Comparison of ENCODE assay signal across 8 cellular contexts in genomic region chr12:27523642-27524488, GRCh38. TPM values are rescaled to one million over a fixed set of nuclear protein-coding genes. Genes with fewer than 3 reads are reported as not detected.
DNase-seq lines count a peak whose midpoint lies in the region; ATAC-seq and TF ChIP-seq lines count a peak whose summit lies in the region.

PPFIBP1 (plus strand) TSS chr12:27524206; CDS start chr12:27633397, 109,191 bp downstream.

- H3K9me3 ChIP-seq in naive thymus-derived CD4-positive, alpha-beta T cell (ENCODE audit: control insufficient read depth in 2 of 3, low read length in 3 of 3), result no peaks in the 10 kb centered on the region

- H3K36me3 Mint-ChIP-seq in GM23338 (ENCODE audit: low read depth), result no peaks in the 10 kb centered on the region
- no peaks in the 10 kb centered on the region for H3K36me3 Mint-ChIP-seq in activated T-helper 17 cell treated with anti-CD3 and anti-CD28 coated beads, Interleukin-2, amount 50 U/mL, for 72 hours (ENCODE audit: low read depth)
- H3K36me3 Mint-ChIP-seq in naive thymus-derived CD4-positive, alpha-beta T cell, result peaks cover 0 to 8% (median 0%) of the 10 kb centered on the region in 5 donors
- H3K36me3 Mint-ChIP-seq in stimulated activated naive B cell treated with anti-CD40 and anti-IgM and Interleukin-4, amounts not matched to agents 10 μg/mL and 1 μg/mL and 100 μg/mL, for 72 hours, result no peaks in the 10 kb centered on the region

- H3K79me2 ChIP-seq in GM23338 (replicated peaks; ENCODE audit: insufficient read depth), result peaks cover 37% of the 10 kb centered on the region

- CTCF ChIA-PET in RWPE1 (lab: Yijun Ruan, JAX), result interaction anchor here (0.6 to 1.6 kb wide), 4 partner anchors 74 to 99 kb away, joined by 3 to 6 read pairs (median 4); no protein-coding TSS in a partner anchor
- CTCF ChIA-PET in naive thymus-derived CD4-positive, alpha-beta T cell (lab: Charles Lee), result interaction anchor here (0.6 kb wide), 1 partner anchor 1806 kb away, joined by 3 read pairs; no protein-coding TSS in a partner anchor

- peaks cover 12% of the 10 kb centered on the region for H3K27me3 ChIP-seq in GM23338 (ENCODE audit: insufficient read depth)
- H3K27me3 ChIP-seq in naive thymus-derived CD4-positive, alpha-beta T cell (ENCODE audit: control insufficient read depth in 2 of 2, insufficient read depth in 2 of 2, low read length in 2 of 2), result no peaks in the 10 kb centered on the region

- POLR2A ChIA-PET in RWPE1 (lab: Yijun Ruan, JAX; ENCODE audit: low non-redundant PET), result interaction anchor here (0.6 to 0.9 kb wide), 3 partner anchors 70 to 110 kb away, joined by 3 to 8 read pairs (median 3); no protein-coding TSS in a partner anchor
- POLR2A ChIA-PET in naive thymus-derived CD4-positive, alpha-beta T cell (lab: Charles Lee), result interaction anchor here (0.6 to 1.7 kb wide), 5 partner anchors 9 to 1531 kb away, joined by 3 to 7 read pairs (median 6); partner anchors contain the start of gene MED21

- ATAC-seq in GM23338, result peak; percentile 90
- ATAC-seq in activated T-helper 17 cell treated with anti-CD3 and anti-CD28 coated beads, Interleukin-2, amount 50 U/mL, for 72 hours (replicated peaks), result peak; percentile 98
- ATAC-seq in naive thymus-derived CD4-positive, alpha-beta T cell, result peak; percentile 99
- ATAC-seq in stimulated activated naive B cell treated with anti-CD40 and anti-IgM and Interleukin-4, amounts not matched to agents 10 μg/mL and 1 μg/mL and 100 μg/mL, for 72 hours (replicated peaks), result peak; percentile 95 to 96

- peaks cover 4% of the 10 kb centered on the region for H3K27me3 Mint-ChIP-seq in GM23338 (ENCODE audit: insufficient read depth, low read depth, poor library complexity)
- H3K27me3 Mint-ChIP-seq in activated T-helper 17 cell treated with anti-CD3 and anti-CD28 coated beads, Interleukin-2, amount 50 U/mL, for 72 hours, result peaks cover 8% of the 10 kb centered on the region
- peaks cover 0 to 39% (median 7%) of the 10 kb centered on the region in 5 donors for H3K27me3 Mint-ChIP-seq in naive thymus-derived CD4-positive, alpha-beta T cell
- H3K27me3 Mint-ChIP-seq in stimulated activated naive B cell treated with anti-CD40 and anti-IgM and Interleukin-4, amounts not matched to agents 10 μg/mL and 1 μg/mL and 100 μg/mL, for 72 hours, result peaks cover 0 to 5% of the 10 kb centered on the region in 2 donors

- no peaks in the 10 kb centered on the region for H3K9me2 ChIP-seq in GM23338 (ENCODE audit: insufficient read depth)

- peaks cover 4% of the 10 kb centered on the region for H4K20me1 ChIP-seq in GM23338 (replicated peaks; ENCODE audit: insufficient read depth)

- H3K4me3 ChIP-seq in GM23338, result peak within 1 kb of the TSS; percentile 56
- H3K4me3 ChIP-seq in LNCaP clone FGC (ENCODE audit: low read depth, low read length), result peak within 1 kb of the TSS; percentile 68
- peak within 1 kb of the TSS; percentile 78 for H3K4me3 ChIP-seq in naive thymus-derived CD4-positive, alpha-beta T cell (ENCODE audit: low read length)

- H3K9me3 Mint-ChIP-seq in GM23338, result no peaks in the 10 kb centered on the region
- H3K9me3 Mint-ChIP-seq in activated T-helper 17 cell treated with anti-CD3 and anti-CD28 coated beads, Interleukin-2, amount 50 U/mL, for 72 hours, result no peaks in the 10 kb centered on the region
- H3K9me3 Mint-ChIP-seq in naive thymus-derived CD4-positive, alpha-beta T cell, result no peaks in the 10 kb centered on the region
- H3K9me3 Mint-ChIP-seq in stimulated activated naive B cell treated with anti-CD40 and anti-IgM and Interleukin-4, amounts not matched to agents 10 μg/mL and 1 μg/mL and 100 μg/mL, for 72 hours, result no peaks in the 10 kb centered on the region

- H3K27ac ChIP-seq in GM23338 (ENCODE audit: low read depth) (peak within 1 kb of the TSS; percentile 93), RWPE1 (peak within 1 kb of the TSS; percentile 89)
- peak within 1 kb of the TSS; percentile 82 for H3K27ac ChIP-seq in naive thymus-derived CD4-positive, alpha-beta T cell (ENCODE audit: low read depth, low read length)

- TF ChIP-seq CTCF in GM23338 (conservative IDR thresholded peaks at IDR 0.05; ENCODE audit: low read depth in 2 of 2) (no peak), LNCaP clone FGC (IDR thresholded peaks at IDR 0.05; ENCODE audit: control insufficient read depth, extremely low read depth, insufficient read depth) (peak; percentile 38), RWPE1 (conservative IDR thresholded peaks at IDR 0.05; ENCODE audit: low read depth) (no peak)

- no peak within 1 kb of the TSS for H2AFZ ChIP-seq in GM23338

- no peaks in the 10 kb centered on the region for H3K36me3 ChIP-seq in GM23338 (ENCODE audit: insufficient read depth)
- H3K36me3 ChIP-seq in naive thymus-derived CD4-positive, alpha-beta T cell (ENCODE audit: control insufficient read depth in 2 of 3, insufficient read depth in 3 of 3, low read length in 3 of 3), result no peaks in the 10 kb centered on the region

- H3K4me3 Mint-ChIP-seq in GM23338, result peak within 1 kb of the TSS; percentile 75
- peak within 1 kb of the TSS; percentile 92 for H3K4me3 Mint-ChIP-seq in activated T-helper 17 cell treated with anti-CD3 and anti-CD28 coated beads, Interleukin-2, amount 50 U/mL, for 72 hours
- peak within 1 kb of the TSS; percentile 95 to 99 (median 98) for H3K4me3 Mint-ChIP-seq in naive thymus-derived CD4-positive, alpha-beta T cell
- H3K4me3 Mint-ChIP-seq in stimulated activated naive B cell treated with anti-CD40 and anti-IgM and Interleukin-4, amounts not matched to agents 10 μg/mL and 1 μg/mL and 100 μg/mL, for 72 hours, result peak within 1 kb of the TSS; percentile 92 to 98

- H3K4me1 Mint-ChIP-seq in GM23338, result peaks cover 48% of the 10 kb centered on the region
- peaks cover 19% of the 10 kb centered on the region for H3K4me1 Mint-ChIP-seq in activated T-helper 17 cell treated with anti-CD3 and anti-CD28 coated beads, Interleukin-2, amount 50 U/mL, for 72 hours
- H3K4me1 Mint-ChIP-seq in naive thymus-derived CD4-positive, alpha-beta T cell, result peaks cover 12 to 43% (median 28%) of the 10 kb centered on the region in 7 donors
- H3K4me1 Mint-ChIP-seq in stimulated activated naive B cell treated with anti-CD40 and anti-IgM and Interleukin-4, amounts not matched to agents 10 μg/mL and 1 μg/mL and 100 μg/mL, for 72 hours, result peaks cover 13 to 27% of the 10 kb centered on the region in 2 donors

- DNase-seq in EH (ENCODE audit: low read depth) (peak; percentile 98), GM23338 (ENCODE audit: low spot score) (peak; percentile 98), LNCaP clone FGC (ENCODE audit: low read depth) (peak; percentile 95), RWPE1 (ENCODE audit: low spot score) (peak; percentile 99), fibroblast of gingiva (ENCODE audit: low read depth) (peak; percentile 97)
- peak; percentile 81 to 95 (median 88) for DNase-seq in naive thymus-derived CD4-positive, alpha-beta T cell
- peak; percentile 80 for DNase-seq in stimulated activated naive B cell treated with anti-CD40 and anti-IgM and Interleukin-4, amounts not matched to agents 10 μg/mL and 1 μg/mL and 100 μg/mL, for 72 hours

- peaks cover 40% of the 10 kb centered on the region for H3K4me1 ChIP-seq in GM23338 (ENCODE audit: insufficient read depth)
- peaks cover 5 to 7% of the 10 kb centered on the region in 2 donors for H3K4me1 ChIP-seq in naive thymus-derived CD4-positive, alpha-beta T cell (ENCODE audit: control insufficient read depth in 2 of 2, insufficient read depth in 2 of 2, low read length in 2 of 2)

- peak within 1 kb of the TSS; percentile 83 for H3K4me2 ChIP-seq in GM23338

- H3K27ac Mint-ChIP-seq in GM23338, result peak within 1 kb of the TSS; percentile 96
- H3K27ac Mint-ChIP-seq in activated T-helper 17 cell treated with anti-CD3 and anti-CD28 coated beads, Interleukin-2, amount 50 U/mL, for 72 hours, result peak within 1 kb of the TSS; percentile 85
- H3K27ac Mint-ChIP-seq in naive thymus-derived CD4-positive, alpha-beta T cell, result peak within 1 kb of the TSS; percentile 89 to 99 (median 98)
- peak within 1 kb of the TSS; percentile 97 for H3K27ac Mint-ChIP-seq in stimulated activated naive B cell treated with anti-CD40 and anti-IgM and Interleukin-4, amounts not matched to agents 10 μg/mL and 1 μg/mL and 100 μg/mL, for 72 hours

- no peaks in the 10 kb centered on the region for H3F3A ChIP-seq in GM23338 (replicated peaks; ENCODE audit: low read depth)

- intact Hi-C loops in naive thymus-derived CD4-positive, alpha-beta T cell (cut with micrococcal nuclease), result loop anchor here (1.0 to 10.0 kb wide), 21 partner anchors 10 to 1857 kb away; partner anchors contain the start of genes CCDC91 (in 2 of the 2), FGFR1OP2 (in 2 of the 2), ITPR2 (in 2 of the 2) and KLHL42 (in 2 of the 2)

TF ChIP-seq in GM23338, 12 proteins besides CTCF, POLR2A, EP300 and RAD21 (continues in another document):
- TF ChIP-seq, protein P1, sequence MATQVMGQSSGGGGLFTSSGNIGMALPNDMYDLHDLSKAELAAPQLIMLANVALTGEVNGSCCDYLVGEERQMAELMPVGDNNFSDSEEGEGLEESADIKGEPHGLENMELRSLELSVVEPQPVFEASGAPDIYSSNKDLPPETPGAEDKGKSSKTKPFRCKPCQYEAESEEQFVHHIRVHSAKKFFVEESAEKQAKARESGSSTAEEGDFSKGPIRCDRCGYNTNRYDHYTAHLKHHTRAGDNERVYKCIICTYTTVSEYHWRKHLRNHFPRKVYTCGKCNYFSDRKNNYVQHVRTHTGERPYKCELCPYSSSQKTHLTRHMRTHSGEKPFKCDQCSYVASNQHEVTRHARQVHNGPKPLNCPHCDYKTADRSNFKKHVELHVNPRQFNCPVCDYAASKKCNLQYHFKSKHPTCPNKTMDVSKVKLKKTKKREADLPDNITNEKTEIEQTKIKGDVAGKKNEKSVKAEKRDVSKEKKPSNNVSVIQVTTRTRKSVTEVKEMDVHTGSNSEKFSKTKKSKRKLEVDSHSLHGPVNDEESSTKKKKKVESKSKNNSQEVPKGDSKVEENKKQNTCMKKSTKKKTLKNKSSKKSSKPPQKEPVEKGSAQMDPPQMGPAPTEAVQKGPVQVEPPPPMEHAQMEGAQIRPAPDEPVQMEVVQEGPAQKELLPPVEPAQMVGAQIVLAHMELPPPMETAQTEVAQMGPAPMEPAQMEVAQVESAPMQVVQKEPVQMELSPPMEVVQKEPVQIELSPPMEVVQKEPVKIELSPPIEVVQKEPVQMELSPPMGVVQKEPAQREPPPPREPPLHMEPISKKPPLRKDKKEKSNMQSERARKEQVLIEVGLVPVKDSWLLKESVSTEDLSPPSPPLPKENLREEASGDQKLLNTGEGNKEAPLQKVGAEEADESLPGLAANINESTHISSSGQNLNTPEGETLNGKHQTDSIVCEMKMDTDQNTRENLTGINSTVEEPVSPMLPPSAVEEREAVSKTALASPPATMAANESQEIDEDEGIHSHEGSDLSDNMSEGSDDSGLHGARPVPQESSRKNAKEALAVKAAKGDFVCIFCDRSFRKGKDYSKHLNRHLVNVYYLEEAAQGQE (IDR thresholded peaks at IDR 0.05; ENCODE audit: unreplicated experiment), result no peak
- no peak for TF ChIP-seq EZH2phosphoT487 (IDR thresholded peaks at IDR 0.05; ENCODE audit: unreplicated experiment)

RNA-seq across cellular contexts. Expression of gene PPFIBP1, which starts in this region (rescaled TPM):
- total RNA-seq in GM23338 (2014; rRNA removed; shearing (Covaris generic)), result 27.0 and 33.2 TPM in 2 replicates
- polyA plus RNA-seq in GM23338 (2016; fragmentation: Nextera tagmentation; extraction: Ambion mirVana), result 38.9 and 41.9 TPM in 2 replicates
- total RNA-seq in activated T-helper 17 cell treated with anti-CD3 and anti-CD28 coated beads, Interleukin-2, amount 50 U/mL, for 72 hours, result 10 to 100 TPM; 13.8 to 21.8 TPM
- 10 to 100 TPM in 1 of 5 experiments, 1 to 10 TPM in 4; 3.3 to 29.2 (median 7.5) TPM for total RNA-seq in naive thymus-derived CD4-positive, alpha-beta T cell
- polyA plus RNA-seq in naive thymus-derived CD4-positive, alpha-beta T cell, result 1 to 10 TPM; 2.7 to 3.4 TPM

Comparison
In these comparisons a context has a peak if more than half of its experiments do, and no peak if none do; other contexts are left out.
1. Peak in every context shown above with its lines: DNase-seq, ATAC-seq, H3K4me3 ChIP-seq and H3K27ac ChIP-seq.